Comparison of ENCODE assay signal across 23 cellular contexts in genomic region chr4:24846716-24847115, GRCh38. TPM values are rescaled to one million over a fixed set of nuclear protein-coding genes. Genes with fewer than 3 reads are reported as not detected.
DNase-seq lines count a peak whose midpoint lies in the region; ATAC-seq and TF ChIP-seq lines count a peak whose summit lies in the region.
"Had no signal": no experiment of that assay in that cellular context is flagged by ENCODE, and none has a peak within 500 bp of the region (broad histone marks: within the 10 kb centered on the region; RNA-seq: fewer than 3 reads in every experiment).

No MANE protein-coding gene starts in this region.

- no peak for ATAC-seq in HG02981 (IDR thresholded peaks at IDR 0.05; ENCODE audit: unreplicated experiment)
- ATAC-seq: HCT116, HepG2 had no signal

- no peak overlapping the region for H3K27ac ChIP-seq in Peyer's patch

- no peak for TF ChIP-seq CTCF in Peyer's patch (IDR thresholded peaks at IDR 0.05)

- in situ Hi-C loops in ACHN (cut with HindIII; ENCODE audit: low pct_ligation_motif_present, low pct_unique_long_range_greater_than_20kb, low sequenced_read_pairs): no loop called here

- no peaks in the 10 kb centered on the region for H3K4me1 ChIP-seq in Peyer's patch

- H3K27me3 ChIP-seq in Peyer's patch: no peaks in the 10 kb centered on the region

- peak; percentile 16 for DNase-seq in DMS53 (lab: John Stamatoyannopoulos, UW)
- no peak for DNase-seq in DMS53 treated with DMSO at 0.1 percent for 48 hours (lab: John Stamatoyannopoulos, UW; ENCODE audit: unreplicated experiment)
- peak; percentile 61 for DNase-seq in NCI-H2081 treated with DMSO at 0.1 percent for 48 hours (lab: John Stamatoyannopoulos, UW)
- DNase-seq in NCI-H82 (lab: John Stamatoyannopoulos, UW): peak; percentile 95
- no peak for DNase-seq in Peyer's patch
- no peak for DNase-seq in ACHN
- DNase-seq: 8988T, Calu3, DMS79 treated with DMSO at 0.1 percent for 48 hours, GF-D8, Karpas-422, NCI-H1092 treated with DMSO at 0.1 percent for 48 hours, NCI-H1436 treated with DMSO at 0.1 percent for 48 hours, NCI-H2029, NCI-H2171, NCI-H226, NCI-H510A, SK-N-SH, SW 1271 had no signal

- no peaks in the 10 kb centered on the region for H3K36me3 ChIP-seq in Peyer's patch

- H3K9me3 ChIP-seq in Peyer's patch: no peaks in the 10 kb centered on the region
- H3K9me3 ChIP-seq: SK-N-SH had no signal

- no peak overlapping the region for H3K4me3 ChIP-seq in Peyer's patch

- no peak for TF ChIP-seq POLR2A in Peyer's patch (IDR thresholded peaks at IDR 0.05)

RNA-seq across cellular contexts. Expression of gene SOD3, which starts 51.3 kb away (rescaled TPM):
- 10 to 100 TPM in 3 of 4 donors, 1 to 10 TPM in 1; 3.7 to 24.3 (median 18.7) TPM for total RNA-seq in Peyer's patch
- total RNA-seq: HepG2, HT1080 had no signal

Comparison
In these comparisons a context has a peak if more than half of its experiments do, and no peak if none do; other contexts are left out.
1. DNase-seq: peak in DMS53 (single experiment), NCI-H2081 treated with DMSO at 0.1 percent for 48 hours (single experiment) and NCI-H82 (single experiment); none in DMS53 treated with DMSO at 0.1 percent for 48 hours (single experiment), Peyer's patch (0 of 3) and ACHN (single experiment).